8 cellular contexts compared by ENCODE assay signal in the genomic region with DNA sequence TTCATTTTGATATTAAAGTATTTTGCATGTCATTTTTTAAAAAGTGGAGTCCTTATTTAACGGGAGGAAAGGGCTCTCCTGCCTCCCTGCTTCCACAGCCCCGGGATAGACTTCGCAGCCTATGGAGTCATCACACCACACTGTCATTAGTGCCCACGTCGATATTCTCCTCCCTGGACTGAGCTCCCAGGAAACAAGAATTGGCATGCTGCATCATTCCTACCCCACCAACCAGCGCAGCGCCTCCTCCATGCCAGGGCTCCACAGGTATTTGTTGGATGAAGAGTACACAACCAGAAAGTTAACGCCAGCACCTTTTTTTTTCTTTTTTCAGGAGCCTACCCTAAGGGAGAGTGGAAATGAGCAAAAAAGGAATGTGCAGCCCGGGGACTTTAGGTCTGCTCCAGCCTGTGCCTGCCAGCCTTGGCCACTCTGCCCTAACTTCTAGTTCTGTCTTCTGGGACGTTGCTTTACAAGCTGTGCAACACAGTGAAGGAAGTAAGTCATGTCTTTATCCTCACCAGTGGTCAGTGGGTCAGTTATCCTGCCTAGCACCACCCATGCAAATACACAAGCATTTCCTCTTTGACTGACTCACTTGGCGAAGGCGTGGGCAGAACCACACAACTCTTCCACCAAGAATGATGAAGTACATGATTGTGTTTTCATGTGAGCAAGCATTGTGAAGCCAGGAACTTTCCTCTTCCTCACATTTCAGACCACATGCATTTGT.
A peak's percentile ranks its signal among the peaks of the same experiment; 100 is the strongest.
DNase-seq lines count a peak whose midpoint lies in the region; ATAC-seq and TF ChIP-seq lines count a peak whose summit lies in the region.

No MANE protein-coding gene starts in this region.

- H3K36me3 Mint-ChIP-seq in naive thymus-derived CD4-positive, alpha-beta T cell = no peaks in the 10 kb centered on the region

- ATAC-seq in GM18861 (IDR thresholded peaks at IDR 0.05; ENCODE audit: unreplicated experiment) = peak; percentile 29
- peak; percentile 67 for ATAC-seq in HG03565 (IDR thresholded peaks at IDR 0.05; ENCODE audit: unreplicated experiment)
- ATAC-seq in naive thymus-derived CD4-positive, alpha-beta T cell = peak; percentile 68
- no peak for ATAC-seq in GM21360 (IDR thresholded peaks at IDR 0.05; ENCODE audit: unreplicated experiment)
- no peak for ATAC-seq in GM21367 (IDR thresholded peaks at IDR 0.05; ENCODE audit: unreplicated experiment)

- no peaks in the 10 kb centered on the region for H3K4me1 ChIP-seq in naive thymus-derived CD4-positive, alpha-beta T cell (ENCODE audit: control insufficient read depth in 2 of 2, insufficient read depth in 2 of 2, low read length in 2 of 2)

- peak overlapping the region; percentile 91 for H3K27ac ChIP-seq in brain microvascular endothelial cell
- no peak overlapping the region for H3K27ac ChIP-seq in naive thymus-derived CD4-positive, alpha-beta T cell (ENCODE audit: low read depth, low read length)

- DNase-seq in brain microvascular endothelial cell = peak; percentile 95
- no peak for DNase-seq in naive thymus-derived CD4-positive, alpha-beta T cell
- no peak for DNase-seq in DMS53 (lab: John Stamatoyannopoulos, UW)
- no peak for DNase-seq in NCI-H146 (lab: John Stamatoyannopoulos, UW)

- no peaks in the 10 kb centered on the region for H3K36me3 ChIP-seq in brain microvascular endothelial cell (replicated peaks)
- H3K36me3 ChIP-seq in naive thymus-derived CD4-positive, alpha-beta T cell (ENCODE audit: control insufficient read depth in 2 of 3, insufficient read depth in 3 of 3, low read length in 3 of 3) = no peaks in the 10 kb centered on the region

- CTCF ChIA-PET in naive thymus-derived CD4-positive, alpha-beta T cell (lab: Charles Lee) = no interaction called here

- TF ChIP-seq CTCF in brain microvascular endothelial cell (IDR thresholded peaks at IDR 0.05; ENCODE audit: low read depth, low read length, missing control alignments) = no peak

- intact Hi-C loops in naive thymus-derived CD4-positive, alpha-beta T cell (cut with micrococcal nuclease) = no loop called here

- no peak overlapping the region for H3K4me3 Mint-ChIP-seq in naive thymus-derived CD4-positive, alpha-beta T cell

- in situ Hi-C loops in brain microvascular endothelial cell (cut with HindIII; ENCODE audit: low pct_ligation_motif_present, low sequenced_read_pairs) = loop anchor here (25.0 kb wide), 1 partner anchor 421 kb away; no protein-coding TSS in a partner anchor

- no peaks in the 10 kb centered on the region for H3K9me3 ChIP-seq in naive thymus-derived CD4-positive, alpha-beta T cell (ENCODE audit: control insufficient read depth in 2 of 3, low read length in 3 of 3)

- POLR2A ChIA-PET in naive thymus-derived CD4-positive, alpha-beta T cell (lab: Charles Lee) = no interaction called here

- H3K4me1 Mint-ChIP-seq in naive thymus-derived CD4-positive, alpha-beta T cell = peaks cover 0 to 17% (median 0%) of the 10 kb centered on the region in 7 donors

- H3K4me3 ChIP-seq in brain microvascular endothelial cell (ENCODE audit: low read depth, low read length) = no peak overlapping the region
- H3K4me3 ChIP-seq in naive thymus-derived CD4-positive, alpha-beta T cell (ENCODE audit: low read length) = no peak overlapping the region

- H3K9me3 Mint-ChIP-seq in naive thymus-derived CD4-positive, alpha-beta T cell = no peaks in the 10 kb centered on the region

- H3K27me3 Mint-ChIP-seq in naive thymus-derived CD4-positive, alpha-beta T cell = peaks cover 11 to 44% (median 32%) of the 10 kb centered on the region in 5 donors

- no peaks in the 10 kb centered on the region for H3K27me3 ChIP-seq in brain microvascular endothelial cell (replicated peaks)
- no peaks in the 10 kb centered on the region for H3K27me3 ChIP-seq in naive thymus-derived CD4-positive, alpha-beta T cell (ENCODE audit: control insufficient read depth in 2 of 2, insufficient read depth in 2 of 2, low read length in 2 of 2)

- H3K27ac Mint-ChIP-seq in naive thymus-derived CD4-positive, alpha-beta T cell = peak overlapping the region in 1 of 9 donors; percentile 21

Comparison
In these comparisons a context has a peak if more than half of its experiments do, and no peak if none do; other contexts are left out.
1. ATAC-seq: peak in GM18861 (single experiment), HG03565 (single experiment) and naive thymus-derived CD4-positive, alpha-beta T cell (single experiment); none in GM21360 (single experiment) and GM21367 (single experiment).